In the genomic region with DNA sequence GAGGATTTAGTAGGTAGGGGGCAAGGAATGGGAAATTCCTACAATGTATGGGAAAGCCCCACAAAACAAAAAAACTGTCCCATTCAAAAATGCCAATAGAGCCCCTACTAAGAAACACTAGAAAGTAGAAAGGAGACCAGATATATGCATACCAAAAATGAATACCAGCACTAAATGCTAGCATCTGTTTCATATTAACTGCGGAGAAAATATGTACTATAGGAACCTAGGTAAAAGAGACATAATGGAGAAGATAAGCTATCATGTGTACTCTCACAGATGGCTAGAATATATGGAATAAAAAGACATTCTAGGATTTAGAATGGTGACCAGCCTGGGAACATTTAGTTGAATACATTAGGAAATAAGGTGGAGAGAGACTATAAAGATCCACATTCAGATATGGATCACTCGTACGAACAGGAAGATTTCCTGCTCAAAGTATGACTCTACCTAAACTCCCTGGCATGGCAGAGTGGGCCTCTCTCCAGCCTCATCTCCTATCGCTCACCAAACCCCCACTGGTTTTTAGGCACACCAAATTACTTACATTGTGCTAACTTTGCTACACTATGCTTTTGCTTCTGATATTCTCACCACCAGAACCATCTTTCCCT, we compare ENCODE assay signal across 1 cellular context.
TF ChIP-seq lines count a peak whose summit lies in the region.

No MANE protein-coding gene starts in this region.

TF ChIP-seq in SK-N-SH treated with all-trans-retinoic acid at 6 μM for 48 hours, 23 proteins besides CTCF, POLR2A, EP300 and RAD21 (continued from another document):
- TF ChIP-seq, protein P1, sequence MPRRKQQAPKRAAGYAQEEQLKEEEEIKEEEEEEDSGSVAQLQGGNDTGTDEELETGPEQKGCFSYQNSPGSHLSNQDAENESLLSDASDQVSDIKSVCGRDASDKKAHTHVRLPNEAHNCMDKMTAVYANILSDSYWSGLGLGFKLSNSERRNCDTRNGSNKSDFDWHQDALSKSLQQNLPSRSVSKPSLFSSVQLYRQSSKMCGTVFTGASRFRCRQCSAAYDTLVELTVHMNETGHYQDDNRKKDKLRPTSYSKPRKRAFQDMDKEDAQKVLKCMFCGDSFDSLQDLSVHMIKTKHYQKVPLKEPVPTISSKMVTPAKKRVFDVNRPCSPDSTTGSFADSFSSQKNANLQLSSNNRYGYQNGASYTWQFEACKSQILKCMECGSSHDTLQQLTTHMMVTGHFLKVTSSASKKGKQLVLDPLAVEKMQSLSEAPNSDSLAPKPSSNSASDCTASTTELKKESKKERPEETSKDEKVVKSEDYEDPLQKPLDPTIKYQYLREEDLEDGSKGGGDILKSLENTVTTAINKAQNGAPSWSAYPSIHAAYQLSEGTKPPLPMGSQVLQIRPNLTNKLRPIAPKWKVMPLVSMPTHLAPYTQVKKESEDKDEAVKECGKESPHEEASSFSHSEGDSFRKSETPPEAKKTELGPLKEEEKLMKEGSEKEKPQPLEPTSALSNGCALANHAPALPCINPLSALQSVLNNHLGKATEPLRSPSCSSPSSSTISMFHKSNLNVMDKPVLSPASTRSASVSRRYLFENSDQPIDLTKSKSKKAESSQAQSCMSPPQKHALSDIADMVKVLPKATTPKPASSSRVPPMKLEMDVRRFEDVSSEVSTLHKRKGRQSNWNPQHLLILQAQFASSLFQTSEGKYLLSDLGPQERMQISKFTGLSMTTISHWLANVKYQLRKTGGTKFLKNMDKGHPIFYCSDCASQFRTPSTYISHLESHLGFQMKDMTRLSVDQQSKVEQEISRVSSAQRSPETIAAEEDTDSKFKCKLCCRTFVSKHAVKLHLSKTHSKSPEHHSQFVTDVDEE (CRISPR knock-in tag; IDR thresholded peaks at IDR 0.05), result no peak
- TF ChIP-seq ZFP3 (CRISPR knock-in tag; IDR thresholded peaks at IDR 0.05) (no peak), ARNTL (CRISPR knock-in tag; IDR thresholded peaks at IDR 0.05; ENCODE audit: borderline replicate concordance, low read depth) (no peak), ESRRG (CRISPR knock-in tag; IDR thresholded peaks at IDR 0.05) (no peak), ZFP30 (CRISPR knock-in tag; IDR thresholded peaks at IDR 0.05) (no peak), RARB (CRISPR knock-in tag; IDR thresholded peaks at IDR 0.05) (no peak), OSR1 (CRISPR knock-in tag; IDR thresholded peaks at IDR 0.05) (no peak), ZC3H10 (CRISPR knock-in tag; IDR thresholded peaks at IDR 0.05) (no peak), ZNF565 (CRISPR knock-in tag; conservative IDR thresholded peaks at IDR 0.05; ENCODE audit: low read depth) (no peak)
- TF ChIP-seq, protein P2, sequence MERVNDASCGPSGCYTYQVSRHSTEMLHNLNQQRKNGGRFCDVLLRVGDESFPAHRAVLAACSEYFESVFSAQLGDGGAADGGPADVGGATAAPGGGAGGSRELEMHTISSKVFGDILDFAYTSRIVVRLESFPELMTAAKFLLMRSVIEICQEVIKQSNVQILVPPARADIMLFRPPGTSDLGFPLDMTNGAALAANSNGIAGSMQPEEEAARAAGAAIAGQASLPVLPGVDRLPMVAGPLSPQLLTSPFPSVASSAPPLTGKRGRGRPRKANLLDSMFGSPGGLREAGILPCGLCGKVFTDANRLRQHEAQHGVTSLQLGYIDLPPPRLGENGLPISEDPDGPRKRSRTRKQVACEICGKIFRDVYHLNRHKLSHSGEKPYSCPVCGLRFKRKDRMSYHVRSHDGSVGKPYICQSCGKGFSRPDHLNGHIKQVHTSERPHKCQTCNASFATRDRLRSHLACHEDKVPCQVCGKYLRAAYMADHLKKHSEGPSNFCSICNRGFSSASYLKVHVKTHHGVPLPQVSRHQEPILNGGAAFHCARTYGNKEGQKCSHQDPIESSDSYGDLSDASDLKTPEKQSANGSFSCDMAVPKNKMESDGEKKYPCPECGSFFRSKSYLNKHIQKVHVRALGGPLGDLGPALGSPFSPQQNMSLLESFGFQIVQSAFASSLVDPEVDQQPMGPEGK (CRISPR knock-in tag; IDR thresholded peaks at IDR 0.05; ENCODE audit: borderline replicate concordance), result no peak
